In the genomic region with DNA sequence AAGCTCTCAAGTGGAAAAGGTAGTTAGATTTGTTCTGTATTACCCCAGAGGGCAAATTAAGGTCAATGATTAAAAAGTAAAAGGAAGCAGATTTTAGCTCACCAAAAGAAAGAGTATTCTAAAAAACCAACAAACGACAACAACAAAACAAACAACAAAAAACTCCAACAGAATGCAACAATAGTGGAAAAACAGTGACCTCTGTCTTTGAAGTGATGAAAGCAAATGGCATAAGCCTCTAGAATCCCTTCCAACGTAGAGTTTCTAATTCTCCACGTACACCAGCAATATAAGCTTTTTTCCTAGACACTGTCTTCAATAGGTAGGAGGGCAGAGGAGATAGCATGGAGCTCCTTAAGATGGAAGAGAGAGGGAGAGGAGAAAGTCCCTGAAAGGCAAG, we compare ENCODE assay signal across 14 cellular contexts.
DNase-seq lines count a peak whose midpoint lies in the region; TF ChIP-seq lines count a peak whose summit lies in the region.
"Had no signal": no experiment of that assay in that cellular context is flagged by ENCODE, and none has a peak within 500 bp of the region (broad histone marks: within the 10 kb centered on the region; RNA-seq: fewer than 3 reads in every experiment).

No MANE protein-coding gene starts in this region.

- DNase-seq in OCI-LY7 (ENCODE audit: low spot score) (no peak), dorsolateral prefrontal cortex (no peak), hepatocyte (ENCODE audit: low spot score) (no peak), pons (ENCODE audit: low spot score) (peak; percentile 26), NOMO-1 treated with dmso at 0.1 percent for 144 hours (lab: John Stamatoyannopoulos, UW; ENCODE audit: unreplicated experiment) (no peak), T-helper 9 cell (no peak), UCSD-AML1 (lab: John Stamatoyannopoulos, UW; ENCODE audit: unreplicated experiment) (no peak)
- DNase-seq: ACHN; CD4-positive, alpha-beta T cell; DMS79; HCEC 1CT; HFFc6 had no signal

- CTCF ChIA-PET in OCI-LY7 (lab: Charles Lee; ENCODE audit: unreplicated experiment): no interaction called here

- no peak overlapping the region for H3K4me3 ChIP-seq in OCI-LY7 (ENCODE audit: low read depth, low read length, poor library complexity, severe bottlenecking)
- no peak overlapping the region for H3K4me3 ChIP-seq in dorsolateral prefrontal cortex
- H3K4me3 ChIP-seq in hepatocyte: no peak overlapping the region
- H3K4me3 ChIP-seq: BLaER1 treated with 17β-estradiol and CSF1 and Interleukin-3, amounts not matched to agents 10 nM and 100 nM had no signal

- no peaks in the 10 kb centered on the region for H3K79me2 ChIP-seq in OCI-LY7 (ENCODE audit: insufficient read depth, low read depth, low read length)
- no peaks in the 10 kb centered on the region for H3K79me2 ChIP-seq in hepatocyte

- 73% methylated on average over 3 of the region's 3 CpGs for WGBS in hepatocyte (ENCODE audit: low lambda C conversion rate, missing lambda C conversion rate)

- POLR2A ChIA-PET in OCI-LY7 (lab: Charles Lee): interaction anchor here (0.6 to 1.0 kb wide), 4 partner anchors 13 to 179 kb away, joined by 3 read pairs; no protein-coding TSS in a partner anchor

- BruUV-seq in OCI-LY7 (replicated peaks; lab: Mats Ljungman, UMichigan): no TSS peak

- H2AFZ ChIP-seq in OCI-LY7 (ENCODE audit: low read length): peak overlapping the region; percentile 32; the same call in 1 of the 2 replicates
- H2AFZ ChIP-seq in hepatocyte: no peak overlapping the region

- H3K4me2 ChIP-seq in OCI-LY7 (ENCODE audit: low read length): no peak overlapping the region
- H3K4me2 ChIP-seq in hepatocyte: no peak overlapping the region
- H3K4me2 ChIP-seq: BLaER1 treated with 17β-estradiol and CSF1 and Interleukin-3, amounts not matched to agents 10 nM and 100 nM had no signal

- H3K9me3 ChIP-seq in OCI-LY7 (ENCODE audit: low read length) (no peaks in the 10 kb centered on the region), hepatocyte (ENCODE audit: low read depth) (no peaks in the 10 kb centered on the region)
- H3K9me3 ChIP-seq: BLaER1 treated with 17β-estradiol and CSF1 and Interleukin-3, amounts not matched to agents 10 nM and 100 nM had no signal

- H4K20me1 ChIP-seq in OCI-LY7 (ENCODE audit: insufficient read depth, low read length): no peaks in the 10 kb centered on the region
- H4K20me1 ChIP-seq in hepatocyte (ENCODE audit: insufficient read depth, poor library complexity, severe bottlenecking): no peaks in the 10 kb centered on the region
- H4K20me1 ChIP-seq: BLaER1 treated with 17β-estradiol and CSF1 and Interleukin-3, amounts not matched to agents 10 nM and 100 nM had no signal

- TF ChIP-seq CTCF in OCI-LY7 (conservative IDR thresholded peaks at IDR 0.05; ENCODE audit: low read length): 0 out of 2 replicates have a peak, but pooled peaks have one; percentile 14
- peak in 33 of 56 donors; percentile 8 to 65 (median 29) for TF ChIP-seq CTCF in dorsolateral prefrontal cortex (IDR thresholded peaks at IDR 0.05 in 54 of 56, conservative IDR thresholded peaks at IDR 0.05 in 2 of 56; ENCODE audit: low read depth in 1 of 56, partially characterized antibody in 56 of 56)
- peak; percentile 13 for TF ChIP-seq CTCF in hepatocyte (IDR thresholded peaks at IDR 0.05; ENCODE audit: poor library complexity)

- H3K36me3 ChIP-seq in OCI-LY7 (ENCODE audit: insufficient read depth, low read length): no peaks in the 10 kb centered on the region
- H3K36me3 ChIP-seq in hepatocyte (replicated peaks; ENCODE audit: insufficient read depth, low read depth): no peaks in the 10 kb centered on the region
- H3K36me3 ChIP-seq: BLaER1 treated with 17β-estradiol and CSF1 and Interleukin-3, amounts not matched to agents 10 nM and 100 nM had no signal

- H3K4me1 ChIP-seq in OCI-LY7 (ENCODE audit: insufficient read depth, low read length, poor library complexity, severe bottlenecking): peaks cover 10% of the 10 kb centered on the region
- peaks cover 7% of the 10 kb centered on the region for H3K4me1 ChIP-seq in hepatocyte (ENCODE audit: insufficient read depth)

- H3K9me2 ChIP-seq in OCI-LY7 (ENCODE audit: insufficient read depth, low read length) (no peaks in the 10 kb centered on the region), hepatocyte (replicated peaks; ENCODE audit: insufficient read depth) (no peaks in the 10 kb centered on the region)

- intact Hi-C loops in OCI-LY7 (cut with micrococcal nuclease; ENCODE audit: unreplicated experiment) (no loop called here), dorsolateral prefrontal cortex (cut with DNase I) (no loop called here)

- H3K27ac ChIP-seq in OCI-LY7 (ENCODE audit: low read depth, low read length, poor library complexity, severe bottlenecking): no peak overlapping the region
- H3K27ac ChIP-seq in dorsolateral prefrontal cortex: no peak overlapping the region
- H3K27ac ChIP-seq in hepatocyte: no peak overlapping the region
- H3K27ac ChIP-seq: BLaER1 treated with 17β-estradiol and CSF1 and Interleukin-3, amounts not matched to agents 10 nM and 100 nM; HL-60 had no signal

- no peaks in the 10 kb centered on the region for H3K27me3 ChIP-seq in dorsolateral prefrontal cortex
- no peaks in the 10 kb centered on the region for H3K27me3 ChIP-seq in hepatocyte
- H3K27me3 ChIP-seq: BLaER1 treated with 17β-estradiol and CSF1 and Interleukin-3, amounts not matched to agents 10 nM and 100 nM had no signal
